In genomic region chr3:57164606-57165573, GRCh38 we compare ENCODE assay signal across 8 cellular contexts. TPM values are rescaled to one million over a fixed set of nuclear protein-coding genes. Genes with fewer than 3 reads are reported as not detected.
DNase-seq lines count a peak whose midpoint lies in the region; ATAC-seq and TF ChIP-seq lines count a peak whose summit lies in the region.

IL17RD (minus strand) TSS chr3:57165353; CDS start chr3:57165286, 67 bp downstream.

- TF ChIP-seq CTCF in fibroblast of mammary gland (conservative IDR thresholded peaks at IDR 0.05; ENCODE audit: control insufficient read depth, insufficient read depth, low read depth, low read length), result no peak

- peaks cover 0 to 4% of the 10 kb centered on the region in 2 donors for H3K27me3 ChIP-seq in naive thymus-derived CD4-positive, alpha-beta T cell (ENCODE audit: control insufficient read depth in 2 of 2, insufficient read depth in 2 of 2, low read length in 2 of 2)

- CTCF ChIA-PET in naive thymus-derived CD4-positive, alpha-beta T cell (lab: Charles Lee), result no interaction called here

- H3K4me1 Mint-ChIP-seq in naive thymus-derived CD4-positive, alpha-beta T cell, result peaks cover 5 to 21% (median 12%) of the 10 kb centered on the region in 7 donors
- H3K4me1 Mint-ChIP-seq in stimulated activated naive CD8-positive, alpha-beta T cell treated with anti-CD3 and anti-CD28 coated beads, Interleukin-15, Interleukin-2, amounts not matched to agents 100 ng/mL and 50 ng/mL, for 24 hours (ENCODE audit: low read depth), result peaks cover 12% of the 10 kb centered on the region

- POLR2A ChIA-PET in naive thymus-derived CD4-positive, alpha-beta T cell (lab: Charles Lee), result interaction anchor here (0.7 kb wide), 1 partner anchor 101 kb away, joined by 3 read pairs; no protein-coding TSS in a partner anchor

- intact Hi-C loops in naive thymus-derived CD4-positive, alpha-beta T cell (cut with micrococcal nuclease), result loop anchor here in 1 of 2 donors (5.0 kb wide), 1 partner anchor 63 kb away; no protein-coding TSS in a partner anchor

- no peak within 1 kb of the TSS for H3K27ac ChIP-seq in naive thymus-derived CD4-positive, alpha-beta T cell (ENCODE audit: low read depth, low read length)

- no peaks in the 10 kb centered on the region for H3K36me3 ChIP-seq in naive thymus-derived CD4-positive, alpha-beta T cell (ENCODE audit: control insufficient read depth in 2 of 3, insufficient read depth in 3 of 3, low read length in 3 of 3)

- H3K4me3 Mint-ChIP-seq in naive thymus-derived CD4-positive, alpha-beta T cell, result peak within 1 kb of the TSS; percentile 83 to 90 (median 86)
- H3K4me3 Mint-ChIP-seq in stimulated activated naive CD8-positive, alpha-beta T cell treated with anti-CD3 and anti-CD28 coated beads, Interleukin-15, Interleukin-2, amounts not matched to agents 100 ng/mL and 50 ng/mL, for 24 hours, result peak within 1 kb of the TSS; percentile 83

- DNase-seq in EH (ENCODE audit: low read depth), result peak; percentile 80
- peak; percentile 86 for DNase-seq in NCI-H82 (lab: John Stamatoyannopoulos, UW)
- DNase-seq in activated T-cell treated with anti-CD3 and anti-CD28 coated beads for 4 hours, result peak; percentile 27
- DNase-seq in fibroblast of mammary gland (ENCODE audit: low read depth), result peak; percentile 65
- DNase-seq in naive thymus-derived CD4-positive, alpha-beta T cell, result peak in 2 of 9 donors; percentile 18 to 63

- ATAC-seq in HG02798 (IDR thresholded peaks at IDR 0.05; ENCODE audit: poor library complexity, unreplicated experiment), result peak; percentile 55
- peak; percentile 75 for ATAC-seq in naive thymus-derived CD4-positive, alpha-beta T cell
- ATAC-seq in GM21367 (IDR thresholded peaks at IDR 0.05; ENCODE audit: unreplicated experiment), result no peak

- peak within 1 kb of the TSS; percentile 50 for H3K4me3 ChIP-seq in fibroblast of mammary gland (ENCODE audit: control insufficient read depth, low read depth, low read length)
- peak within 1 kb of the TSS; percentile 3 for H3K4me3 ChIP-seq in naive thymus-derived CD4-positive, alpha-beta T cell (ENCODE audit: low read length)

- H3K4me1 ChIP-seq in naive thymus-derived CD4-positive, alpha-beta T cell (ENCODE audit: control insufficient read depth in 2 of 2, insufficient read depth in 2 of 2, low read length in 2 of 2), result no peaks in the 10 kb centered on the region

- peaks cover 0 to 4% (median 0%) of the 10 kb centered on the region in 5 donors for H3K36me3 Mint-ChIP-seq in naive thymus-derived CD4-positive, alpha-beta T cell
- no peaks in the 10 kb centered on the region for H3K36me3 Mint-ChIP-seq in stimulated activated naive CD8-positive, alpha-beta T cell treated with anti-CD3 and anti-CD28 coated beads, Interleukin-15, Interleukin-2, amounts not matched to agents 100 ng/mL and 50 ng/mL, for 24 hours (ENCODE audit: low read depth)

- H3K27ac Mint-ChIP-seq in naive thymus-derived CD4-positive, alpha-beta T cell, result no peak within 1 kb of the TSS
- H3K27ac Mint-ChIP-seq in stimulated activated naive CD8-positive, alpha-beta T cell treated with anti-CD3 and anti-CD28 coated beads, Interleukin-15, Interleukin-2, amounts not matched to agents 100 ng/mL and 50 ng/mL, for 24 hours, result no peak within 1 kb of the TSS

- peaks cover 0 to 2% (median 0%) of the 10 kb centered on the region in 11 donors for H3K9me3 Mint-ChIP-seq in naive thymus-derived CD4-positive, alpha-beta T cell
- no peaks in the 10 kb centered on the region for H3K9me3 Mint-ChIP-seq in stimulated activated naive CD8-positive, alpha-beta T cell treated with anti-CD3 and anti-CD28 coated beads, Interleukin-15, Interleukin-2, amounts not matched to agents 100 ng/mL and 50 ng/mL, for 24 hours

- peaks cover 73 to 86% (median 82%) of the 10 kb centered on the region in 5 donors for H3K27me3 Mint-ChIP-seq in naive thymus-derived CD4-positive, alpha-beta T cell
- H3K27me3 Mint-ChIP-seq in stimulated activated naive CD8-positive, alpha-beta T cell treated with anti-CD3 and anti-CD28 coated beads, Interleukin-15, Interleukin-2, amounts not matched to agents 100 ng/mL and 50 ng/mL, for 24 hours, result peaks cover 84% of the 10 kb centered on the region

- no peaks in the 10 kb centered on the region for H3K9me3 ChIP-seq in naive thymus-derived CD4-positive, alpha-beta T cell (ENCODE audit: control insufficient read depth in 2 of 3, low read length in 3 of 3)

RNA-seq across cellular contexts. Expression of gene IL17RD, which starts in this region (rescaled TPM):
- total RNA-seq in naive thymus-derived CD4-positive, alpha-beta T cell, result under 1 TPM in 2 of 5 experiments, not detected in 3; 0.03 to 0.05 TPM
- polyA plus RNA-seq in naive thymus-derived CD4-positive, alpha-beta T cell, result not detected

Comparison
In these comparisons a context has a peak if more than half of its experiments do, and no peak if none do; other contexts are left out.
1. Peak in ATAC-seq and H3K4me3 ChIP-seq in naive thymus-derived CD4-positive, alpha-beta T cell; RNA of the gene not detected or under 1 TPM.